In the genomic region with DNA sequence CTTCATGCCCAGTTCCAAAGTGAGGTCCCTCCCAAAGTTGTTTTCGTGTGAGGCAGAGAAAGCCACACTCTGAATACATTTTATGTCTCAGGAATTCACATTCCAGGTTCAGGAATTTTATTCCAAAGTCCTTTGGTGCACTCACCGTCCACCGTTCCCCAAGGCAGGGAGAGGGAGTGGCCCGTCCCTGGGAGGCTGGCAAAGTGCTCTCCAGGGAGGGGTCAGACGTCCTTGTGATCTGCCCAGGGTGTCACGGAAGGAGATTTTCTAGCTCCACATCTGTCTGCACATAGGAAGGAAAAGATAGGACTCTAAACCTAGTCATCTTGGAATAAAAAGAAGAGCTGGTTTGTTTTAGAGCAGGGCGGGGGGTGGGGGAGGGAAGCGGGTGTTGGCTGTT, we compare ENCODE assay signal across 15 cellular contexts. TPM values are rescaled to one million over a fixed set of nuclear protein-coding genes. Genes with fewer than 3 reads are reported as not detected.
DNase-seq lines count a peak whose midpoint lies in the region; ATAC-seq and TF ChIP-seq lines count a peak whose summit lies in the region.
"Had no signal": no experiment of that assay in that cellular context is flagged by ENCODE, and none has a peak within 500 bp of the region (broad histone marks: within the 10 kb centered on the region; RNA-seq: fewer than 3 reads in every experiment).

No MANE protein-coding gene starts in this region.

- peak overlapping the region in 1 of 2 donors; percentile 35 for H3K9ac ChIP-seq in colonic mucosa (ENCODE audit: low read depth in 2 of 2, low read length in 2 of 2)

- H3K27me3 ChIP-seq in right cardiac atrium (ENCODE audit: control insufficient read depth, insufficient read depth) (no peaks in the 10 kb centered on the region), colonic mucosa (no peaks in the 10 kb centered on the region), upper lobe of right lung (no peaks in the 10 kb centered on the region)

- ATAC-seq in right cardiac atrium (no peak), left ventricle myocardium superior (no peak), naive B cell (ENCODE audit: low read depth in 2 of 2) (no peak), upper lobe of right lung (peak; percentile 46), HG03460 (IDR thresholded peaks at IDR 0.05; ENCODE audit: unreplicated experiment) (no peak)
- ATAC-seq: activated naive CD4-positive, alpha-beta T cell treated with anti-CD3 and anti-CD28 coated beads, Interleukin-2, amount 50 U/mL, for 72 hours had no signal

- peak overlapping the region; percentile 55 for H3K27ac ChIP-seq in right cardiac atrium (ENCODE audit: low read length)
- H3K27ac ChIP-seq in colonic mucosa, result peak overlapping the region; percentile 50
- peak overlapping the region; percentile 49 for H3K27ac ChIP-seq in upper lobe of right lung
- H3K27ac ChIP-seq: PC-9 had no signal

- WGBS in right cardiac atrium, result 57% methylated on average over 8 of the region's 8 CpGs

- intact Hi-C loops in right cardiac atrium (cut with DNase I) (no loop called here), left ventricle myocardium superior (cut with micrococcal nuclease) (no loop called here), colonic mucosa (cut with DNase I) (no loop called here), upper lobe of right lung (cut with DNase I) (no loop called here)

- peaks cover 6% of the 10 kb centered on the region for H3K36me3 ChIP-seq in colonic mucosa
- H3K36me3 ChIP-seq in upper lobe of right lung, result peaks cover 58% of the 10 kb centered on the region

- peaks cover 39 to 72% (median 62%) of the 10 kb centered on the region in 3 donors for H3K4me1 Mint-ChIP-seq in naive B cell

- H3K36me3 Mint-ChIP-seq in naive B cell, result peaks cover 5 to 6% of the 10 kb centered on the region in 2 donors

- no peak for DNase-seq in right cardiac atrium
- DNase-seq in left ventricle myocardium superior, result no peak
- peak; percentile 80 for DNase-seq in colonic mucosa
- no peak for DNase-seq in naive B cell
- no peak for DNase-seq in upper lobe of right lung
- DNase-seq in medulla oblongata (ENCODE audit: extremely low spot score), result no peak
- no peak for DNase-seq in NCI-H510A treated with DMSO at 0.1 percent for 48 hours (lab: John Stamatoyannopoulos, UW)
- DNase-seq: activated B cell treated with CpG ODN at 0.5 μM for 24 hours, caudate nucleus, NCI-H2029 treated with DMSO at 0.1 percent for 48 hours, NCI-H748 treated with DMSO at 0.1 percent for 48 hours, PC-9 had no signal

- H3K27me3 Mint-ChIP-seq in naive B cell, result no peaks in the 10 kb centered on the region
- H3K27me3 Mint-ChIP-seq: activated B cell treated with CpG ODN at 0.5 μM for 24 hours had no signal

- TF ChIP-seq CTCF in colonic mucosa (IDR thresholded peaks at IDR 0.05) (no peak), upper lobe of right lung (IDR thresholded peaks at IDR 0.05) (no peak)

- H3K4me3 Mint-ChIP-seq in naive B cell, result no peak overlapping the region
- H3K4me3 Mint-ChIP-seq: activated B cell treated with CpG ODN at 0.5 μM for 24 hours, nephron had no signal

- H3K27ac Mint-ChIP-seq in naive B cell, result peak overlapping the region in 4 of 6 donors; percentile 11 to 94 (median 64)
- H3K27ac Mint-ChIP-seq: activated B cell treated with CpG ODN at 0.5 μM for 24 hours, nephron had no signal

- H3K4me1 ChIP-seq in right cardiac atrium (ENCODE audit: control insufficient read depth, insufficient read depth, low read length) (peaks cover 28% of the 10 kb centered on the region), colonic mucosa (peaks cover 18% of the 10 kb centered on the region), upper lobe of right lung (peaks cover 61% of the 10 kb centered on the region)

- no peaks in the 10 kb centered on the region for H3K9me3 ChIP-seq in right cardiac atrium (ENCODE audit: control insufficient read depth, low read length)
- no peaks in the 10 kb centered on the region for H3K9me3 ChIP-seq in colonic mucosa
- no peaks in the 10 kb centered on the region for H3K9me3 ChIP-seq in upper lobe of right lung

- H3K4me3 ChIP-seq in right cardiac atrium (ENCODE audit: low read length), result no peak overlapping the region
- H3K4me3 ChIP-seq in colonic mucosa, result no peak overlapping the region
- H3K4me3 ChIP-seq in upper lobe of right lung, result no peak overlapping the region
- H3K4me3 ChIP-seq: PC-9 had no signal

- peaks cover 0 to 6% (median 2%) of the 10 kb centered on the region in 7 donors for H3K9me3 Mint-ChIP-seq in naive B cell
- H3K9me3 Mint-ChIP-seq: activated B cell treated with CpG ODN at 0.5 μM for 24 hours; activated naive CD4-positive, alpha-beta T cell treated with anti-CD3 and anti-CD28 coated beads, Interleukin-2, amount 50 U/mL, for 72 hours had no signal

RNA-seq across cellular contexts. Expression of gene KLF13, which starts 47.9 kb away (rescaled TPM):
- 100 to 1,000 TPM in 2 of 4 donors, 10 to 100 TPM in 2; 42.3 to 108 (median 88.2) TPM for total RNA-seq in right cardiac atrium
- 52.7 TPM for polyA plus RNA-seq in right cardiac atrium
- total RNA-seq in left ventricle myocardium superior, result 85.3 TPM
- total RNA-seq in colonic mucosa, result 10 to 100 TPM; 68.9 to 92.3 TPM
- polyA plus RNA-seq in naive B cell (ENCODE audit: low read depth in 6 of 6), result 10 to 100 TPM; 16.6 to 58.8 (median 40.0) TPM
- total RNA-seq in upper lobe of right lung, result 176 TPM
